Comparison of ENCODE assay signal across 8 cellular contexts in genomic region chr1:117059678-117060440, GRCh38. TPM values are rescaled to one million over a fixed set of nuclear protein-coding genes. Genes with fewer than 3 reads are reported as not detected.
DNase-seq lines count a peak whose midpoint lies in the region; ATAC-seq, FAIRE-seq and TF ChIP-seq lines count a peak whose summit lies in the region.

Gene TTF2, plus strand, starts transcription at chr1:117060326. Its CDS starts 21 bp downstream, at chr1:117060347.

- H3K9me3 ChIP-seq in AG04450 (ENCODE audit: control insufficient read depth, insufficient read depth, low read length) (no peaks in the 10 kb centered on the region), smooth muscle cell (replicated peaks; ENCODE audit: low read depth) (no peaks in the 10 kb centered on the region)

- H3K4me3 ChIP-seq in AG04450 (ENCODE audit: low read depth, low read length) (peak within 1 kb of the TSS; percentile 89), bronchial epithelial cell (ENCODE audit: low read depth, low read length) (peak within 1 kb of the TSS; percentile 54), smooth muscle cell (peak within 1 kb of the TSS; percentile 67)

- H3K79me2 ChIP-seq in smooth muscle cell (ENCODE audit: low read depth): no peaks in the 10 kb centered on the region

- DNase-seq in AG04450 (ENCODE audit: low read depth, low spot score) (peak; percentile 92), NCI-H2196 treated with DMSO at 0.1 percent for 48 hours (lab: John Stamatoyannopoulos, UW; ENCODE audit: unreplicated experiment) (peak; percentile 99), bronchial epithelial cell (ENCODE audit: low read depth) (peak; percentile 99), iPS-NIHi7 (ENCODE audit: extremely low spot score) (peak; percentile 99), smooth muscle cell (lab: John Stamatoyannopoulos, UW; ENCODE audit: unreplicated experiment) (peak; percentile 72)

- POLR2A ChIA-PET in AG04450 (lab: Yijun Ruan, JAX): interaction anchor here (0.6 to 1.6 kb wide), 3 partner anchors 33 to 324 kb away, joined by 3 to 7 read pairs (median 4); partner anchors contain the start of gene MAN1A2

- H3K27ac ChIP-seq in AG04450 (ENCODE audit: low read depth, low read length) (peak within 1 kb of the TSS; percentile 42), VCaP (peak within 1 kb of the TSS; percentile 79), smooth muscle cell (ENCODE audit: low read depth) (peak within 1 kb of the TSS; percentile 81)

- ATAC-seq in GM18907 (IDR thresholded peaks at IDR 0.05; ENCODE audit: unreplicated experiment) (peak; percentile 93), HG03139 (IDR thresholded peaks at IDR 0.05; ENCODE audit: unreplicated experiment) (peak; percentile 95)

- peak within 1 kb of the TSS; percentile 90 for H3K4me2 ChIP-seq in smooth muscle cell

- peaks cover 14% of the 10 kb centered on the region for H3F3A ChIP-seq in smooth muscle cell (ENCODE audit: low read depth)

- no peak for FAIRE-seq in bronchial epithelial cell (lab: Jason Lieb, UNC)

- WGBS in smooth muscle cell (ENCODE audit: low lambda C conversion rate): under 1% methylated on average over 47 of the region's 48 CpGs

- TF ChIP-seq CTCF in AG04450 (IDR thresholded peaks at IDR 0.05; ENCODE audit: low read depth, low read length): peak; percentile 30
- no peak for TF ChIP-seq CTCF in VCaP (conservative IDR thresholded peaks at IDR 0.05)
- TF ChIP-seq CTCF in bronchial epithelial cell (IDR thresholded peaks at IDR 0.05; ENCODE audit: insufficient read depth, low read length, severe bottlenecking): no peak
- TF ChIP-seq CTCF in smooth muscle cell (IDR thresholded peaks at IDR 0.05; ENCODE audit: borderline replicate concordance, insufficient read depth, poor library complexity, severe bottlenecking): no peak

- H2AFZ ChIP-seq in smooth muscle cell (ENCODE audit: low read depth): peak within 1 kb of the TSS; percentile 81

- no peaks in the 10 kb centered on the region for H3K27me3 ChIP-seq in AG04450 (ENCODE audit: control insufficient read depth, insufficient read depth, low read length)
- no peaks in the 10 kb centered on the region for H3K27me3 ChIP-seq in bronchial epithelial cell (ENCODE audit: control insufficient read depth, insufficient read depth, low read length)
- no peaks in the 10 kb centered on the region for H3K27me3 ChIP-seq in smooth muscle cell (ENCODE audit: low read depth)

- peak within 1 kb of the TSS; percentile 82 for H3K9ac ChIP-seq in smooth muscle cell (ENCODE audit: low read depth)

- no peaks in the 10 kb centered on the region for H4K20me1 ChIP-seq in smooth muscle cell (ENCODE audit: low read depth)

- CTCF ChIA-PET in AG04450 (lab: Charles Lee): interaction anchor here (0.6 to 5.2 kb wide), 24 partner anchors 8 to 921 kb away, joined by 3 to 50 read pairs (median 4); no protein-coding TSS in a partner anchor

- H3K36me3 ChIP-seq in bronchial epithelial cell (ENCODE audit: control insufficient read depth, insufficient read depth, low read length) (no peaks in the 10 kb centered on the region), smooth muscle cell (ENCODE audit: low read depth) (no peaks in the 10 kb centered on the region)

- peaks cover 18% of the 10 kb centered on the region for H3K4me1 ChIP-seq in smooth muscle cell (ENCODE audit: low read depth)

RNA-seq across cellular contexts. Expression of gene TTF2, which starts in this region (rescaled TPM):
- 10.0 and 12.4 TPM in 2 replicates for polyA plus RNA-seq in AG04450 (2011; rRNA removed)
- 8.0 and 11.3 TPM in 2 replicates for polyA minus RNA-seq in AG04450 (2011; rRNA and poly(A)+ RNA removed)
- 10.8 and 11.6 TPM in 2 replicates for total RNA-seq in bronchial epithelial cell
- 4.9 and 16.2 TPM in 2 replicates for total RNA-seq in smooth muscle cell
- polyA plus RNA-seq in smooth muscle cell: 8.2 and 8.8 TPM in 2 replicates

Comparison
In these comparisons a context has a peak if more than half of its experiments do, and no peak if none do; other contexts are left out.
1. Peak in every context shown above with its lines: DNase-seq, ATAC-seq, H3K4me3 ChIP-seq and H3K27ac ChIP-seq.